In the genomic region with DNA sequence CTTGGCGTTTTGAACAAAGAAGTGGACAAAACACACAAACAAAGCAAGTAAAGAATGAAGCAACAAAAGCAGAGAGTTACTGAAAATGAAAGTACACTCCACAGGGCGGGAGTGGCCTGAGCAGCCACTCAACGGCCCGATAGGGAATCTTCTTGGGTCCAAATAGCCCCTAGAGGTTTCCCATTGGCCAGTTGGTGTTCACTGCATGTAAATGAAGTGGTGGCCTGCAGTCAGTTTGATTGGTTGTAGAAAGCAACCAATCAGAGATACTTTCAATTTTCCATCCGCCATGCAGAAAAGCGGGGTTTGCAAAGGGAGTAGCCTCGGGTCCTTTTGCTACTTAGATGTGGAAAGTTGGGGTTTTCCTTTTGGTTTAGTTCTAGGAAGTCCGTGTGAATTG, we compare ENCODE assay signal across 9 cellular contexts. TPM values are rescaled to one million over a fixed set of nuclear protein-coding genes. Genes with fewer than 3 reads are reported as not detected.
DNase-seq lines count a peak whose midpoint lies in the region; TF ChIP-seq lines count a peak whose summit lies in the region.
"Had no signal": no experiment of that assay in that cellular context is flagged by ENCODE, and none has a peak within 500 bp of the region (broad histone marks: within the 10 kb centered on the region; RNA-seq: fewer than 3 reads in every experiment).

No MANE protein-coding gene starts in this region.

- H3K4me3 Mint-ChIP-seq in activated T-cell treated with anti-CD3 and anti-CD28 coated beads, Interleukin-2, amount 50 U/mL, for 24 hours = no peak overlapping the region
- H3K4me3 Mint-ChIP-seq in glutamatergic neuron (ENCODE audit: unreplicated experiment) = no peak overlapping the region

- H3K36me3 ChIP-seq in KMS-11 (ENCODE audit: insufficient read depth) = no peaks in the 10 kb centered on the region; the same call in 1 of the 2 replicates
- peaks cover 33% of the 10 kb centered on the region for H3K36me3 ChIP-seq in suprapubic skin

- H2AFZ ChIP-seq in KMS-11 (ENCODE audit: low read depth) = peak overlapping the region; percentile 81

- peaks cover 3% of the 10 kb centered on the region for H3K4me1 ChIP-seq in KMS-11 (ENCODE audit: low read depth, poor library complexity, severe bottlenecking)
- no peaks in the 10 kb centered on the region for H3K4me1 ChIP-seq in suprapubic skin

- H3K4me1 Mint-ChIP-seq in activated T-cell treated with anti-CD3 and anti-CD28 coated beads, Interleukin-2, amount 50 U/mL, for 24 hours (ENCODE audit: low read depth) = peaks cover 3% of the 10 kb centered on the region
- no peaks in the 10 kb centered on the region for H3K4me1 Mint-ChIP-seq in glutamatergic neuron (ENCODE audit: low read depth, unreplicated experiment)

- no peaks in the 10 kb centered on the region for H4K20me1 ChIP-seq in KMS-11 (ENCODE audit: insufficient read depth)

- H3K36me3 Mint-ChIP-seq in activated T-cell treated with anti-CD3 and anti-CD28 coated beads, Interleukin-2, amount 50 U/mL, for 24 hours (ENCODE audit: low read depth) = no peaks in the 10 kb centered on the region
- H3K36me3 Mint-ChIP-seq in glutamatergic neuron (ENCODE audit: unreplicated experiment) = no peaks in the 10 kb centered on the region

- no peak for TF ChIP-seq EP300 in suprapubic skin (IDR thresholded peaks at IDR 0.05)

- no peaks in the 10 kb centered on the region for H3K9me3 ChIP-seq in suprapubic skin

- TF ChIP-seq POLR2A in suprapubic skin (IDR thresholded peaks at IDR 0.05) = no peak

- H3K9ac ChIP-seq in KMS-11 = no peak overlapping the region

- H3K27ac Mint-ChIP-seq in activated T-cell treated with anti-CD3 and anti-CD28 coated beads, Interleukin-2, amount 50 U/mL, for 24 hours = no peak overlapping the region
- no peak overlapping the region for H3K27ac Mint-ChIP-seq in glutamatergic neuron (ENCODE audit: unreplicated experiment)

- no peak overlapping the region for H3K4me3 ChIP-seq in KMS-11 (IDR thresholded peaks at IDR 0.05; ENCODE audit: insufficient read depth, low read depth, low read length)
- peak overlapping the region; percentile 33 for H3K4me3 ChIP-seq in fibroblast of villous mesenchyme (ENCODE audit: low read depth, low read length)
- H3K4me3 ChIP-seq in suprapubic skin = no peak overlapping the region

- no peak overlapping the region for H3K27ac ChIP-seq in KMS-11
- H3K27ac ChIP-seq in suprapubic skin = no peak overlapping the region

- H3K27me3 Mint-ChIP-seq in activated T-cell treated with anti-CD3 and anti-CD28 coated beads, Interleukin-2, amount 50 U/mL, for 24 hours = peaks cover 9% of the 10 kb centered on the region
- H3K27me3 Mint-ChIP-seq in glutamatergic neuron (ENCODE audit: unreplicated experiment) = no peaks in the 10 kb centered on the region

- no peak for TF ChIP-seq CTCF in KMS-11 (conservative IDR thresholded peaks at IDR 0.05; ENCODE audit: low read depth, low read length)
- TF ChIP-seq CTCF in fibroblast of villous mesenchyme (IDR thresholded peaks at IDR 0.05; ENCODE audit: insufficient read depth, low read depth, low read length) = no peak
- no peak for TF ChIP-seq CTCF in glutamatergic neuron (IDR thresholded peaks at IDR 0.05; ENCODE audit: partially characterized antibody, unreplicated experiment)
- TF ChIP-seq CTCF in suprapubic skin (IDR thresholded peaks at IDR 0.05) = no peak

- H3K79me2 ChIP-seq in KMS-11 (ENCODE audit: insufficient read depth, low read depth) = no peaks in the 10 kb centered on the region

- H3K4me2 ChIP-seq in KMS-11 = peak overlapping the region; percentile 19; the same call in 1 of the 2 replicates

- H3K27me3 ChIP-seq in KMS-11 (ENCODE audit: insufficient read depth, low read depth) (no peaks in the 10 kb centered on the region), suprapubic skin (no peaks in the 10 kb centered on the region)

- 90% methylated on average over 8 of the region's 8 CpGs for WGBS in suprapubic skin

- H3K9me3 Mint-ChIP-seq in activated T-cell treated with anti-CD3 and anti-CD28 coated beads, Interleukin-2, amount 50 U/mL, for 24 hours = no peaks in the 10 kb centered on the region
- H3K9me3 Mint-ChIP-seq in glutamatergic neuron (ENCODE audit: unreplicated experiment) = no peaks in the 10 kb centered on the region

- DNase-seq in A172 (ENCODE audit: low spot score) (peak; percentile 99), OCI-M2 (lab: John Stamatoyannopoulos, UW; ENCODE audit: unreplicated experiment) (peak; percentile 63), fibroblast of villous mesenchyme (ENCODE audit: low read depth) (peak; percentile 79), glutamatergic neuron (no peak), cerebellar cortex (ENCODE audit: low spot score) (no peak), suprapubic skin (ENCODE audit: low spot score in 2 of 2) (no peak)
- DNase-seq in activated T-cell treated with anti-CD3 and anti-CD28 coated beads, Interleukin-2, amount 50 U/mL, for 24 hours = no peak
- DNase-seq: Kasumi-1 had no signal

RNA-seq across cellular contexts. Expression of a gene that starts 31.6 kb away (rescaled TPM):
- 159 and 186 TPM in 2 replicates for total RNA-seq in A172 (2014; rRNA removed; shearing (Covaris generic))
- 113 and 189 TPM in 2 replicates for total RNA-seq in fibroblast of villous mesenchyme
- 0.54 TPM for total RNA-seq in glutamatergic neuron (ENCODE audit: unreplicated experiment)
- 100 to 1,000 TPM in 3 of 4 donors, 10 to 100 TPM in 1; 99.4 to 218 (median 157) TPM for total RNA-seq in suprapubic skin

Comparison
In these comparisons a context has a peak if more than half of its experiments do, and no peak if none do; other contexts are left out.
1. DNase-seq: peak in A172 (single experiment), OCI-M2 (single experiment) and fibroblast of villous mesenchyme (single experiment); none in activated T-cell treated with anti-CD3 and anti-CD28 coated beads, Interleukin-2, amount 50 U/mL, for 24 hours (single experiment), glutamatergic neuron (single experiment), cerebellar cortex (single experiment) and suprapubic skin (0 of 2).
2. RNA of a gene that starts 31.6 kb away (total RNA-seq): 99.4 to 218 TPM in suprapubic skin, 113 to 189 TPM in fibroblast of villous mesenchyme and 159 to 186 TPM in A172; 0.54 TPM in glutamatergic neuron (single experiment); every median in the first group is over 10 times any median in the second.